10 cellular contexts compared by ENCODE assay signal in genomic region chr16:53415504-53415903, GRCh38. TPM values are rescaled to one million over a fixed set of nuclear protein-coding genes. Genes with fewer than 3 reads are reported as not detected.
A peak's percentile ranks its signal among the peaks of the same experiment; 100 is the strongest.
DNase-seq lines count a peak whose midpoint lies in the region; ATAC-seq and TF ChIP-seq lines count a peak whose summit lies in the region.
"Had no signal": no experiment of that assay in that cellular context is flagged by ENCODE, and none has a peak within 500 bp of the region (broad histone marks: within the 10 kb centered on the region; RNA-seq: fewer than 3 reads in every experiment).

No MANE protein-coding gene starts in this region.

- H3K9me3 ChIP-seq in left lung: no peaks in the 10 kb centered on the region
- no peaks in the 10 kb centered on the region; the same call in 1 of the 2 replicates for H3K9me3 ChIP-seq in BE2C
- H3K9me3 ChIP-seq: SJCRH30 had no signal

- TF ChIP-seq CTCF in left lung (IDR thresholded peaks at IDR 0.05) (no peak), coronary artery (IDR thresholded peaks at IDR 0.05) (no peak), BE2C (IDR thresholded peaks at IDR 0.05; ENCODE audit: low read depth, low read length) (no peak)

- no peaks in the 10 kb centered on the region for H3K36me3 ChIP-seq in left lung
- no peaks in the 10 kb centered on the region for H3K36me3 ChIP-seq in BE2C
- H3K36me3 ChIP-seq: SJCRH30 had no signal

- TF ChIP-seq EP300 in Ishikawa (IDR thresholded peaks at IDR 0.05; ENCODE audit: borderline replicate concordance): no peak

- peak; percentile 48 for TF ChIP-seq RAD21 in Ishikawa (IDR thresholded peaks at IDR 0.05; ENCODE audit: low read depth)

- DNase-seq in EH (ENCODE audit: low read depth) (peak; percentile 22), SK-N-DZ (ENCODE audit: low spot score) (peak; percentile 18), left lung (no peak), germinal center (ENCODE audit: low spot score) (no peak), coronary artery (ENCODE audit: low spot score) (no peak), putamen (ENCODE audit: low spot score) (no peak), BE2C (no peak)
- DNase-seq: kidney had no signal

- H3K4me1 ChIP-seq in left lung (peaks cover 0 to 3% of the 10 kb centered on the region in 2 donors), BE2C (no peaks in the 10 kb centered on the region)
- H3K4me1 ChIP-seq: SJCRH30 had no signal

- H3K27me3 ChIP-seq in left lung (no peaks in the 10 kb centered on the region), BE2C (peaks cover 5% of the 10 kb centered on the region)

- intact Hi-C loops in left lung (cut with DNase I): no loop called here

- no peak overlapping the region for H3K27ac ChIP-seq in left lung
- H3K27ac ChIP-seq in coronary artery: no peak overlapping the region
- H3K27ac ChIP-seq: SJCRH30 had no signal

- H3K4me3 ChIP-seq in left lung (no peak overlapping the region), coronary artery (no peak overlapping the region), BE2C (ENCODE audit: low read depth, low read length) (no peak overlapping the region)
- H3K4me3 ChIP-seq: SJCRH30 had no signal

- ATAC-seq in left lung: peak; percentile 82

TF ChIP-seq in Ishikawa, 13 proteins besides CTCF, POLR2A, EP300 and RAD21:
- TF ChIP-seq ZBTB7A (IDR thresholded peaks at IDR 0.05; ENCODE audit: low read depth) (no peak), TCF12 (IDR thresholded peaks at IDR 0.05; ENCODE audit: low read depth) (no peak), CEBPB (IDR thresholded peaks at IDR 0.05) (no peak), TEAD4 (IDR thresholded peaks at IDR 0.05) (no peak), EGR1 (IDR thresholded peaks at IDR 0.05) (no peak), CREB1 (IDR thresholded peaks at IDR 0.05; ENCODE audit: low read depth) (no peak), FOXM1 (IDR thresholded peaks at IDR 0.05; ENCODE audit: borderline replicate concordance, low read depth) (no peak), NFIC (IDR thresholded peaks at IDR 0.05) (no peak)
- TF ChIP-seq, protein P1, sequence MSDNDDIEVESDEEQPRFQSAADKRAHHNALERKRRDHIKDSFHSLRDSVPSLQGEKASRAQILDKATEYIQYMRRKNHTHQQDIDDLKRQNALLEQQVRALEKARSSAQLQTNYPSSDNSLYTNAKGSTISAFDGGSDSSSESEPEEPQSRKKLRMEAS (IDR thresholded peaks at IDR 0.05): no peak
- TF ChIP-seq, protein P2, sequence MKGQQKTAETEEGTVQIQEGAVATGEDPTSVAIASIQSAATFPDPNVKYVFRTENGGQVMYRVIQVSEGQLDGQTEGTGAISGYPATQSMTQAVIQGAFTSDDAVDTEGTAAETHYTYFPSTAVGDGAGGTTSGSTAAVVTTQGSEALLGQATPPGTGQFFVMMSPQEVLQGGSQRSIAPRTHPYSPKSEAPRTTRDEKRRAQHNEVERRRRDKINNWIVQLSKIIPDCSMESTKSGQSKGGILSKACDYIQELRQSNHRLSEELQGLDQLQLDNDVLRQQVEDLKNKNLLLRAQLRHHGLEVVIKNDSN (IDR thresholded peaks at IDR 0.05): no peak

RNA-seq across cellular contexts. Expression of gene RBL2, which starts 18.8 kb away (rescaled TPM):
- 48.2 and 62.4 TPM in 2 replicates for polyA plus RNA-seq in SK-N-DZ (2014; cell fraction: cytosol; rRNA removed)
- 411 and 452 TPM in 2 replicates for polyA plus RNA-seq in SK-N-DZ (2014; cell fraction: nucleus; rRNA removed)
- total RNA-seq in left lung: 10 to 100 TPM; 62.1 to 67.3 TPM
- polyA plus RNA-seq in BE2C (2012; ENCODE audit: insufficient read depth, insufficient read length, low read depth): 20.4 TPM

Comparison
In these comparisons a context has a peak if more than half of its experiments do, and no peak if none do; other contexts are left out.
1. DNase-seq: peak in EH (single experiment) and SK-N-DZ (single experiment); none in left lung (0 of 2), germinal center (single experiment), coronary artery (single experiment), putamen (single experiment) and BE2C (single experiment).